1 cellular context compared by ENCODE assay signal in genomic region chr17:42312285-42313130, GRCh38.
TF ChIP-seq lines count a peak whose summit lies in the region.

No MANE protein-coding gene starts in this region.

TF ChIP-seq in GM12878, 131 proteins besides CTCF, POLR2A, EP300 and RAD21 (continued from another document and continues in another):
- TF ChIP-seq ZBTB40 (IDR thresholded peaks at IDR 0.05; ENCODE audit: borderline replicate concordance) (no peak), JUNB (IDR thresholded peaks at IDR 0.05) (no peak), RBBP5 (conservative IDR thresholded peaks at IDR 0.05) (no peak), YY1 (IDR thresholded peaks at IDR 0.05; ENCODE audit: low read depth, low read length) (0 out of 2 replicates have a peak, but pooled peaks have one; percentile 46), ZNF384 (IDR thresholded peaks at IDR 0.05; ENCODE audit: borderline replicate concordance, low read depth, low read length) (no peak), RB1 (IDR thresholded peaks at IDR 0.05; ENCODE audit: borderline replicate concordance) (no peak), POLR2AphosphoS5 (IDR thresholded peaks at IDR 0.05; ENCODE audit: low read length) (peak; percentile 49; the same call in 1 of the 2 replicates), MTA3 (IDR thresholded peaks at IDR 0.05; ENCODE audit: borderline replicate concordance, low read length) (no peak), SMC3 (IDR thresholded peaks at IDR 0.05; ENCODE audit: borderline replicate concordance, low read length) (peak; percentile 61), SMAD5 (IDR thresholded peaks at IDR 0.05; ENCODE audit: low read depth) (no peak), NKRF (conservative IDR thresholded peaks at IDR 0.05) (no peak), HDAC2 (IDR thresholded peaks at IDR 0.05) (no peak), SKIL (IDR thresholded peaks at IDR 0.05; ENCODE audit: low read depth, poor library complexity, severe bottlenecking) (no peak), ZBTB33 (IDR thresholded peaks at IDR 0.05) (no peak), MLLT1 (IDR thresholded peaks at IDR 0.05) (no peak), USF2 (IDR thresholded peaks at IDR 0.05; ENCODE audit: borderline replicate concordance, low read depth, low read length) (no peak), GABPA (IDR thresholded peaks at IDR 0.05; ENCODE audit: low read depth) (no peak), STAT1 (conservative IDR thresholded peaks at IDR 0.05) (no peak), GATAD2B (conservative IDR thresholded peaks at IDR 0.05; ENCODE audit: low read depth) (peak; percentile 38; the same call in 1 of the 2 replicates), CREM (IDR thresholded peaks at IDR 0.05; ENCODE audit: low read depth) (no peak), SUPT20H (IDR thresholded peaks at IDR 0.05; ENCODE audit: borderline replicate concordance, control insufficient read depth, low read depth, low read length) (no peak), FOXK2 (IDR thresholded peaks at IDR 0.05) (no peak), WRNIP1 (IDR thresholded peaks at IDR 0.05; ENCODE audit: borderline replicate concordance, low read depth, low read length) (no peak), ELK1 (IDR thresholded peaks at IDR 0.05; ENCODE audit: low read depth, low read length) (no peak), ESRRA (IDR thresholded peaks at IDR 0.05; ENCODE audit: low read length) (no peak), ZBED1 (IDR thresholded peaks at IDR 0.05; ENCODE audit: borderline replicate concordance) (no peak), BCL3 (IDR thresholded peaks at IDR 0.05; ENCODE audit: borderline replicate concordance, insufficient read depth, low read depth, low read length, poor library complexity, severe bottlenecking) (no peak), ZNF274 (IDR thresholded peaks at IDR 0.05; ENCODE audit: insufficient read depth, insufficient read length) (no peak), KLF5 (IDR thresholded peaks at IDR 0.05; ENCODE audit: partially characterized antibody) (no peak), SREBF2 (IDR thresholded peaks at IDR 0.05; ENCODE audit: low read length) (no peak), MEF2A (IDR thresholded peaks at IDR 0.05; ENCODE audit: insufficient read depth, low read depth, low read length) (no peak), YBX1 (IDR thresholded peaks at IDR 0.05) (no peak), ZSCAN29 (IDR thresholded peaks at IDR 0.05) (no peak), MAX (IDR thresholded peaks at IDR 0.05; ENCODE audit: low read depth, low read length) (peak; percentile 20; the same call in 1 of the 2 replicates), ZNF24 (IDR thresholded peaks at IDR 0.05) (no peak), RFX5 (IDR thresholded peaks at IDR 0.05; ENCODE audit: low read depth, low read length) (no peak), SMAD1 (IDR thresholded peaks at IDR 0.05; ENCODE audit: low read depth, partially characterized antibody) (no peak), SPI1 (IDR thresholded peaks at IDR 0.05; ENCODE audit: borderline replicate concordance, insufficient read depth, low read depth, low read length) (no peak), SRF (IDR thresholded peaks at IDR 0.05; ENCODE audit: low read depth in 2 of 2, low read length in 2 of 2) (no peak), SP1 (IDR thresholded peaks at IDR 0.05; ENCODE audit: low read depth, low read length) (no peak), POU2F2 (IDR thresholded peaks at IDR 0.05; ENCODE audit: borderline replicate concordance, low read depth, low read length) (no peak), EGR1 (IDR thresholded peaks at IDR 0.05; ENCODE audit: borderline replicate concordance in 1 of 2, low read depth in 2 of 2, low read length in 2 of 2) (peak in 1 of 2 experiments; percentile 25; a peak in 2 of 3 replicates)
